29 cellular contexts compared by ENCODE assay signal in genomic region chr7:23664122-23664521, GRCh38. TPM values are rescaled to one million over a fixed set of nuclear protein-coding genes. Genes with fewer than 3 reads are reported as not detected.
"Had no signal": no experiment of that assay in that cellular context is flagged by ENCODE, and none has a peak within 500 bp of the region (broad histone marks: within the 10 kb centered on the region; RNA-seq: fewer than 3 reads in every experiment).

No MANE protein-coding gene starts in this region.

- H3K79me2 ChIP-seq: hepatocyte had no signal

- H3K4me2 ChIP-seq: hepatocyte had no signal

- FAIRE-seq: endometrium, kidney had no signal

- H3K4me3 ChIP-seq: colonic mucosa, esophagus squamous epithelium, gastrocnemius medialis, heart left ventricle, hepatocyte, left ventricle myocardium inferior, lower lobe of right lung, mucosa of descending colon had no signal

- ATAC-seq: effector memory CD8-positive, alpha-beta T cell; esophagus mucosa; gastrocnemius medialis; heart left ventricle; left colon; left lobe of liver; lower lobe of right lung; mucosa of descending colon had no signal

- H3K36me3 ChIP-seq: colonic mucosa, esophagus squamous epithelium, gastrocnemius medialis, heart left ventricle, left ventricle myocardium inferior, lower lobe of right lung had no signal

- H3K9me3 ChIP-seq: colonic mucosa, gastrocnemius medialis, lower lobe of right lung had no signal

- H2AFZ ChIP-seq: hepatocyte had no signal

- H3K27ac ChIP-seq: colonic mucosa, epithelial cell of prostate, esophagus squamous epithelium, gastrocnemius medialis, heart left ventricle, hepatocyte, left ventricle myocardium inferior, lower lobe of right lung had no signal

- DNase-seq: colonic mucosa; cortex of kidney; effector CD8-positive, alpha-beta T cell; effector memory CD8-positive, alpha-beta T cell; endodermal cell; erythroblast; esophagus squamous epithelium; foreskin fibroblast; foreskin melanocyte; gastrocnemius medialis; heart left ventricle; hypothalamus; immature natural killer cell; islet precursor cell; kidney; kidney glomerular epithelial cell; left colon; left ventricle myocardium inferior; lower lobe of right lung; mesenchymal stem cell; mucosa of descending colon; naive B cell had no signal

- H3K4me1 ChIP-seq: colonic mucosa, esophagus squamous epithelium, gastrocnemius medialis, heart left ventricle, left ventricle myocardium inferior, lower lobe of right lung had no signal

- H3K27me3 ChIP-seq: colonic mucosa, esophagus squamous epithelium, gastrocnemius medialis, heart left ventricle, hepatocyte had no signal

RNA-seq across cellular contexts. Expression of gene STK31, which starts 45.9 kb away (rescaled TPM):
- total RNA-seq: glomerular endothelial cell, left ventricle myocardium inferior, myocyte had no signal
- polyA plus RNA-seq: immature natural killer cell had no signal
